ENCODE assay signal across 8 cellular contexts in genomic region chr4:145938618-145939177, GRCh38. TPM values are rescaled to one million over a fixed set of nuclear protein-coding genes. Genes with fewer than 3 reads are reported as not detected.
A peak's percentile ranks its signal among the peaks of the same experiment; 100 is the strongest.
DNase-seq lines count a peak whose midpoint lies in the region; ATAC-seq, FAIRE-seq and TF ChIP-seq lines count a peak whose summit lies in the region.

A gene with protein sequence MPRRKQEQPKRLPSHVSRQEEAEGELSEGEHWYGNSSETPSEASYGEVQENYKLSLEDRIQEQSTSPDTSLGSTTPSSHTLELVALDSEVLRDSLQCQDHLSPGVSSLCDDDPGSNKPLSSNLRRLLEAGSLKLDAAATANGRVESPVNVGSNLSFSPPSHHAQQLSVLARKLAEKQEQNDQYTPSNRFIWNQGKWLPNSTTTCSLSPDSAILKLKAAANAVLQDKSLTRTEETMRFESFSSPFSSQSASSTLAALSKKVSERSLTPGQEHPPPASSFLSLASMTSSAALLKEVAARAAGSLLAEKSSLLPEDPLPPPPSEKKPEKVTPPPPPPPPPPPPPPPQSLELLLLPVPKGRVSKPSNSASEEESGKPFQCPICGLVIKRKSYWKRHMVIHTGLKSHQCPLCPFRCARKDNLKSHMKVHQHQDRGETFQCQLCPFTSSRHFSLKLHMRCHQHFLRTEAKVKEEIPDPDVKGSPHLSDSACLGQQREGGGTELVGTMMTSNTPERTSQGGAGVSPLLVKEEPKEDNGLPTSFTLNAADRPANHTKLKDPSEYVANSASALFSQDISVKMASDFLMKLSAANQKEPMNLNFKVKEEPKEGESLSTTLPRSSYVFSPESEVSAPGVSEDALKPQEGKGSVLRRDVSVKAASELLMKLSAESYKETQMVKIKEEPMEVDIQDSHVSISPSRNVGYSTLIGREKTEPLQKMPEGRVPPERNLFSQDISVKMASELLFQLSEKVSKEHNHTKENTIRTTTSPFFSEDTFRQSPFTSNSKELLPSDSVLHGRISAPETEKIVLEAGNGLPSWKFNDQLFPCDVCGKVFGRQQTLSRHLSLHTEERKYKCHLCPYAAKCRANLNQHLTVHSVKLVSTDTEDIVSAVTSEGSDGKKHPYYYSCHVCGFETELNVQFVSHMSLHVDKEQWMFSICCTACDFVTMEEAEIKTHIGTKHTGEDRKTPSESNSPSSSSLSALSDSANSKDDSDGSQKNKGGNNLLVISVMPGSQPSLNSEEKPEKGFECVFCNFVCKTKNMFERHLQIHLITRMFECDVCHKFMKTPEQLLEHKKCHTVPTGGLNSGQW (minus strand): TSS chr4:145938823. CDS start chr4:145938407, 416 bp downstream.

- H3K9me3 ChIP-seq in K562 (replicated peaks; ENCODE audit: control insufficient read depth, insufficient read depth, low read depth, low read length): no peaks in the 10 kb centered on the region

- H3K79me2 ChIP-seq in K562 (ENCODE audit: control insufficient read depth, insufficient read depth, low read length): no peaks in the 10 kb centered on the region

- H4K20me1 ChIP-seq in K562 (replicated peaks; ENCODE audit: control insufficient read depth, insufficient read depth, low read length): 0 out of 2 replicates have a peak, but pooled peaks cover 3% of the 10 kb centered on the region

- WGBS in K562 (ENCODE audit: insufficient coverage, low coverage, missing lambda C conversion rate): 21% methylated on average over 24 of the region's 32 CpGs

- H3K27me3 ChIP-seq in K562 (ENCODE audit: control insufficient read depth in 2 of 2, insufficient read depth in 2 of 2, low read length in 2 of 2): peaks cover 14 to 27% of the 10 kb centered on the region in 2 experiments; a peak in 4 of 5 replicates

- in situ Hi-C loops in K562 (cut with MboI): no loop called here

- no peak for TF ChIP-seq RAD21 in K562 (CRISPR knock-in tag; conservative IDR thresholded peaks at IDR 0.05 in 1 of 2, IDR thresholded peaks at IDR 0.05 in 1 of 2)

- POLR2A ChIA-PET in K562 (lab: Yijun Ruan, JAX): no interaction called here

- no peaks in the 10 kb centered on the region for H3K36me3 ChIP-seq in K562 (ENCODE audit: control insufficient read depth, insufficient read depth, low read length)

- BruUV-seq in K562 (replicated peaks; lab: Mats Ljungman, UMichigan): no TSS peak

- CTCF ChIA-PET in K562 (lab: Yijun Ruan, JAX; ENCODE audit: low intra/inter-chr PET ratio): no interaction called here

- no peak within 1 kb of the TSS for H3K9ac ChIP-seq in K562 (ENCODE audit: insufficient read depth in 1 of 2, low read depth in 2 of 2, low read length in 2 of 2)

- H3K27ac ChIP-seq in K562 (ENCODE audit: extremely low read depth, low read depth, low read length): no peak within 1 kb of the TSS

- no peak within 1 kb of the TSS for H3K4me3 ChIP-seq in K562

- TF ChIP-seq POLR2A in K562 (conservative IDR thresholded peaks at IDR 0.05): no peak

- intact Hi-C loops in T-helper 2 cell treated with Interferon-gamma antibody and Interleukin-4, amounts not matched to agents 100 ng/mL and 5 ng/mL, for 36 hours (cut with micrococcal nuclease): loop anchor here (1.0 to 10.0 kb wide), 8 partner anchors 51 to 1764 kb away; partner anchors contain the start of genes ABCE1, ANAPC10 and LSM6
- intact Hi-C loops in K562 (cut with micrococcal nuclease): no loop called here
- intact Hi-C loops in sciatic nerve (cut with DNase I): no loop called here

- no peak within 1 kb of the TSS for H2AFZ ChIP-seq in K562 (ENCODE audit: low read depth, low read length)

- no peak within 1 kb of the TSS for H3K4me2 ChIP-seq in K562 (ENCODE audit: insufficient read depth, low read length)

- TF ChIP-seq EP300 in K562 (IDR thresholded peaks at IDR 0.05; ENCODE audit: low read length): no peak

- peak; percentile 89 for DNase-seq in DMS53 (lab: John Stamatoyannopoulos, UW)
- peak; percentile 73 for DNase-seq in M059J (ENCODE audit: low read depth)
- no peak for DNase-seq in K562 (ENCODE audit: extremely low read depth in 1 of 4, low spot score in 3 of 4)
- DNase-seq in iPS DF 19.7 (ENCODE audit: low read depth, low spot score): peak; percentile 63
- peak; percentile 69 for DNase-seq in sciatic nerve (ENCODE audit: low spot score)

- ATAC-seq in GM21528 (IDR thresholded peaks at IDR 0.05; ENCODE audit: low FRiP score, unreplicated experiment): peak; percentile 38
- peak; percentile 39; the same call in 1 of the 3 replicates for ATAC-seq in K562
- peak; percentile 69 for ATAC-seq in sciatic nerve
- ATAC-seq in GM18519 (IDR thresholded peaks at IDR 0.05; ENCODE audit: low FRiP score, unreplicated experiment): no peak

- H3K9me1 ChIP-seq in K562 (ENCODE audit: control insufficient read depth, insufficient read depth, low read length): no peaks in the 10 kb centered on the region

- no peak for FAIRE-seq in K562 (lab: Jason Lieb, UNC)

- TF ChIP-seq CTCF in K562 (IDR thresholded peaks at IDR 0.05 in 2 of 3, conservative IDR thresholded peaks at IDR 0.05 in 1 of 3; ENCODE audit: insufficient read depth in 2 of 3, low read depth in 1 of 3, low read length in 3 of 3): no peak

- peaks cover 0 to 13% of the 10 kb centered on the region in 2 experiments; a peak in 2 of 5 replicates for H3K4me1 ChIP-seq in K562 (replicated peaks in 1 of 2; ENCODE audit: control insufficient read depth in 2 of 2, insufficient read depth in 2 of 2, low read length in 2 of 2)

TF ChIP-seq in K562, 482 proteins besides CTCF, POLR2A, EP300 and RAD21 (continues in another document):
- TF ChIP-seq, protein P1, sequence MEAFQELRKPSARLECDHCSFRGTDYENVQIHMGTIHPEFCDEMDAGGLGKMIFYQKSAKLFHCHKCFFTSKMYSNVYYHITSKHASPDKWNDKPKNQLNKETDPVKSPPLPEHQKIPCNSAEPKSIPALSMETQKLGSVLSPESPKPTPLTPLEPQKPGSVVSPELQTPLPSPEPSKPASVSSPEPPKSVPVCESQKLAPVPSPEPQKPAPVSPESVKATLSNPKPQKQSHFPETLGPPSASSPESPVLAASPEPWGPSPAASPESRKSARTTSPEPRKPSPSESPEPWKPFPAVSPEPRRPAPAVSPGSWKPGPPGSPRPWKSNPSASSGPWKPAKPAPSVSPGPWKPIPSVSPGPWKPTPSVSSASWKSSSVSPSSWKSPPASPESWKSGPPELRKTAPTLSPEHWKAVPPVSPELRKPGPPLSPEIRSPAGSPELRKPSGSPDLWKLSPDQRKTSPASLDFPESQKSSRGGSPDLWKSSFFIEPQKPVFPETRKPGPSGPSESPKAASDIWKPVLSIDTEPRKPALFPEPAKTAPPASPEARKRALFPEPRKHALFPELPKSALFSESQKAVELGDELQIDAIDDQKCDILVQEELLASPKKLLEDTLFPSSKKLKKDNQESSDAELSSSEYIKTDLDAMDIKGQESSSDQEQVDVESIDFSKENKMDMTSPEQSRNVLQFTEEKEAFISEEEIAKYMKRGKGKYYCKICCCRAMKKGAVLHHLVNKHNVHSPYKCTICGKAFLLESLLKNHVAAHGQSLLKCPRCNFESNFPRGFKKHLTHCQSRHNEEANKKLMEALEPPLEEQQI (IDR thresholded peaks at IDR 0.05): no peak
- TF ChIP-seq FOXP1 (CRISPR knock-in tag; IDR thresholded peaks at IDR 0.05): no peak
- TF ChIP-seq SMARCC2 (IDR thresholded peaks at IDR 0.05; ENCODE audit: low read depth): no peak
- TF ChIP-seq ZNF232 (CRISPR knock-in tag; IDR thresholded peaks at IDR 0.05): no peak
- TF ChIP-seq PHTF2 (CRISPR knock-in tag; IDR thresholded peaks at IDR 0.05): no peak
- no peak for TF ChIP-seq FOXA3 (CRISPR knock-in tag; conservative IDR thresholded peaks at IDR 0.05 in 1 of 2, IDR thresholded peaks at IDR 0.05 in 1 of 2)
- no peak for TF ChIP-seq MAZ (CRISPR knock-in tag; conservative IDR thresholded peaks at IDR 0.05 in 1 of 2, IDR thresholded peaks at IDR 0.05 in 1 of 2)
- no peak for TF ChIP-seq KLF16 (IDR thresholded peaks at IDR 0.05)
- no peak for TF ChIP-seq ZNF507 (tag; conservative IDR thresholded peaks at IDR 0.05)
- no peak for TF ChIP-seq ZNF75A (CRISPR knock-in tag; IDR thresholded peaks at IDR 0.05)
- TF ChIP-seq, protein P2, sequence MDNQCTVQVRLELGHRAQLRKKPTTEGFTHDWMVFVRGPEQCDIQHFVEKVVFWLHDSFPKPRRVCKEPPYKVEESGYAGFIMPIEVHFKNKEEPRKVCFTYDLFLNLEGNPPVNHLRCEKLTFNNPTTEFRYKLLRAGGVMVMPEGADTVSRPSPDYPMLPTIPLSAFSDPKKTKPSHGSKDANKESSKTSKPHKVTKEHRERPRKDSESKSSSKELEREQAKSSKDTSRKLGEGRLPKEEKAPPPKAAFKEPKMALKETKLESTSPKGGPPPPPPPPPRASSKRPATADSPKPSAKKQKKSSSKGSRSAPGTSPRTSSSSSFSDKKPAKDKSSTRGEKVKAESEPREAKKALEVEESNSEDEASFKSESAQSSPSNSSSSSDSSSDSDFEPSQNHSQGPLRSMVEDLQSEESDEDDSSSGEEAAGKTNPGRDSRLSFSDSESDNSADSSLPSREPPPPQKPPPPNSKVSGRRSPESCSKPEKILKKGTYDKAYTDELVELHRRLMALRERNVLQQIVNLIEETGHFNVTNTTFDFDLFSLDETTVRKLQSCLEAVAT (IDR thresholded peaks at IDR 0.05): no peak
- TF ChIP-seq ZBTB1 (CRISPR knock-in tag; IDR thresholded peaks at IDR 0.05; ENCODE audit: borderline replicate concordance, low read depth): no peak

RNA-seq across cellular contexts. Expression of the gene that starts here (rescaled TPM):
- total RNA-seq in M059J (2014; rRNA removed; shearing (Covaris generic)): 3.5 and 9.2 TPM in 2 replicates
- 17.2 and 19.7 TPM in 2 replicates for total RNA-seq in T-helper 2 cell treated with Interferon-gamma antibody and Interleukin-4, amounts not matched to agents 100 ng/mL and 5 ng/mL, for 36 hours
- 0.09 TPM in 1 of 2 replicates, not detected in the other for total RNA-seq in K562 (2011; cell fraction: chromatin; rRNA removed; ENCODE audit: low replicate concordance)
- total RNA-seq in K562 (2011; cell fraction: nucleolus; rRNA removed): 1.0 TPM in 1 of 2 replicates, not detected in the other
- total RNA-seq in K562 (2011; cell fraction: nucleoplasm; rRNA removed): not detected in 2 replicates
- total RNA-seq in K562 (2014; rRNA removed): not detected in 2 replicates
- not detected in 2 replicates for total RNA-seq in K562 (2014; rRNA removed; fragmentation: Illumina TruSeq; extraction: Trizol)
- not detected in 2 replicates for total RNA-seq in K562 (2015; rRNA removed; fragmentation: Illumina TruSeq; extraction: Trizol)
- 0.13 and 0.40 TPM in 2 replicates for total RNA-seq in K562 (2021)
- 0.07 TPM in 1 of 2 replicates, not detected in the other for polyA plus RNA-seq in K562 (2011; rRNA removed)
- under 0.01 and 0.33 TPM in 2 replicates for polyA plus RNA-seq in K562 (2011; cell fraction: cytosol; rRNA removed)
- polyA plus RNA-seq in K562 (2011; cell fraction: nucleus; rRNA removed): 0.03 and 0.21 TPM in 2 replicates
- polyA plus RNA-seq in K562 (2012): 0.14 TPM in 1 of 2 replicates, not detected in the other
- not detected in 2 replicates for polyA plus RNA-seq in K562 (2014; fragmentation: Illumina TruSeq; extraction: Trizol)
- polyA plus RNA-seq in K562 (2014; fragmentation: Nextera tagmentation; extraction: Ambion mirVana): not detected
- not detected in 2 replicates for polyA plus RNA-seq in K562 (2014; rRNA removed)
- polyA minus RNA-seq in K562 (2011; rRNA and poly(A)+ RNA removed): 0.14 TPM in 1 of 2 replicates, not detected in the other
- not detected in 2 replicates for polyA minus RNA-seq in K562 (2011; cell fraction: cytosol; rRNA and poly(A)+ RNA removed)
- polyA minus RNA-seq in K562 (2011; cell fraction: nucleus; rRNA and poly(A)+ RNA removed): not detected in 2 replicates
- 13.3 TPM for total RNA-seq in sciatic nerve

Comparison
In these comparisons a context has a peak if more than half of its experiments do, and no peak if none do; other contexts are left out.
1. DNase-seq: peak in DMS53 (single experiment), M059J (single experiment), iPS DF 19.7 (single experiment) and sciatic nerve (single experiment); none in K562 (0 of 4).